In the genomic region with DNA sequence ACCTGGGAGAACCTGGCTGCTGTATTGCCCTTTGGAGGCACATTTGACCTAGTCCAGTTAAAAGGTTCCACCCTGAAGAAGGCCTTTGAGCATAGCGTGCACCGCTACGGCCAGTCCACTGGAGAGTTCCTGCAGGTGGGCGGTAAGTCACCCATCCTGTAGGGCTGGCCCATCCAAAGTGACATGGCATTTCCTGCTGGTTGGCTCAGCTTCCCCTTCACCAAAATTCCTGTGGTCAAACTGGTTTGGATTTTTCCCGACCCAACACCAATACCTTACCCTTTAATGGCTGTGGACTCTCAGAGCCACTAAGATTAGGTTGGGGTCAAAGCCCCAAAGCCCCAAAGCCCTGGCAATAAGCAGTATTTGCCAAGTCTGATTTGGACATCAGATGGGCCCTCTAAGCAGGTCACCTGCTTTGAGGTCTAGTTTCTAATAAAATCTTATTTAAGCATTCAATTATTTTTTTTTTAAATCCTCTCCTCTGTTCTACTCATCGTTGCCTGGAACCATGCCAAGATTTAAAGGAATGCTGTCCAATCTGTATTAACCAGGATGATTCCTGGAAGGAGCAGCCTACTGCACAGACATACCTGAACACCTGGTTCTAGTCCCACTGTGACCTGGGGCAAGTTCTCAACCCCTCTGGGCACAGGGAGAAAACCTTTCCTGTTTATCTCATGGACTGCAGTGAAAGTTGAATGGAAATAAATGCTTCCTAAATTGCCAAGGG, we compare ENCODE assay signal across 17 cellular contexts. TPM values are rescaled to one million over a fixed set of nuclear protein-coding genes. Genes with fewer than 3 reads are reported as not detected.
DNase-seq lines count a peak whose midpoint lies in the region; ATAC-seq and TF ChIP-seq lines count a peak whose summit lies in the region.
"Had no signal": no experiment of that assay in that cellular context is flagged by ENCODE, and none has a peak within 500 bp of the region (broad histone marks: within the 10 kb centered on the region; RNA-seq: fewer than 3 reads in every experiment).

No MANE protein-coding gene starts in this region.

- H3K4me3 ChIP-seq in H7 (ENCODE audit: insufficient read depth, low read depth, low read length) = no peak overlapping the region
- H3K4me3 ChIP-seq: adrenal gland, lower lobe of right lung had no signal

- H3K27me3 Mint-ChIP-seq in osteocyte (ENCODE audit: unreplicated experiment) = no peaks in the 10 kb centered on the region
- H3K27me3 Mint-ChIP-seq: activated CD4-positive, alpha-beta T cell treated with anti-CD3 and anti-CD28 coated beads for 36 hours; activated CD8-positive, alpha-beta memory T cell treated with anti-CD3 and anti-CD28 coated beads, Interleukin-2, amount 10 ng/mL, durations not matched to agents 7 days and 5 days; B cell had no signal

- no peaks in the 10 kb centered on the region for H3K36me3 ChIP-seq in H7 (replicated peaks; ENCODE audit: control insufficient read depth, insufficient read depth, low read length)
- H3K36me3 ChIP-seq: adrenal gland, lower lobe of right lung had no signal

- no peak overlapping the region for H3K4me3 Mint-ChIP-seq in osteocyte (ENCODE audit: unreplicated experiment)
- H3K4me3 Mint-ChIP-seq: activated CD4-positive, alpha-beta T cell treated with anti-CD3 and anti-CD28 coated beads for 36 hours; activated CD8-positive, alpha-beta memory T cell treated with anti-CD3 and anti-CD28 coated beads, Interleukin-2, amount 10 ng/mL, durations not matched to agents 7 days and 5 days; B cell; nephron had no signal

- DNase-seq in HS-27A (ENCODE audit: low read depth) = peak; percentile 36
- peak; percentile 65 for DNase-seq in RPMI7951 (ENCODE audit: low read depth)
- peak; percentile 25 for DNase-seq in dermis blood vessel endothelial cell
- no peak for DNase-seq in osteocyte (ENCODE audit: extremely low spot score, unreplicated experiment)
- no peak for DNase-seq in SHP77 (lab: John Stamatoyannopoulos, UW)
- no peak for DNase-seq in H7
- DNase-seq: activated CD4-positive, alpha-beta T cell treated with anti-CD3 and anti-CD28 coated beads for 36 hours; activated CD8-positive, alpha-beta memory T cell treated with anti-CD3 and anti-CD28 coated beads, Interleukin-2, amount 10 ng/mL, durations not matched to agents 7 days and 5 days; activated effector memory CD4-positive, alpha-beta T cell treated with Interleukin-2 at 50 U/mL for 16 hours; adrenal gland; lower lobe of right lung; NCI-H146; stimulated activated CD4-positive, alpha-beta T cell treated with anti-CD3 and anti-CD28 coated beads, Interleukin-12 subunit alpha, Interleukin-12 subunit beta, amount 100 ng/mL, for 4 hours had no signal

- no peaks in the 10 kb centered on the region for H3K9me3 Mint-ChIP-seq in osteocyte (ENCODE audit: unreplicated experiment)

- no peak for ATAC-seq in HG02623 (IDR thresholded peaks at IDR 0.05; ENCODE audit: unreplicated experiment)
- ATAC-seq: activated CD4-positive, alpha-beta T cell treated with anti-CD3 and anti-CD28 coated beads for 36 hours; activated CD8-positive, alpha-beta memory T cell treated with anti-CD3 and anti-CD28 coated beads, Interleukin-2, amount 10 ng/mL, durations not matched to agents 7 days and 5 days had no signal

- no peak for TF ChIP-seq CTCF in osteocyte (IDR thresholded peaks at IDR 0.05)

- peaks cover 68% of the 10 kb centered on the region for H3K36me3 Mint-ChIP-seq in osteocyte (ENCODE audit: unreplicated experiment)

- peak overlapping the region; percentile 27 for H3K27ac Mint-ChIP-seq in osteocyte (ENCODE audit: unreplicated experiment)
- H3K27ac Mint-ChIP-seq: activated CD4-positive, alpha-beta T cell treated with anti-CD3 and anti-CD28 coated beads for 36 hours; activated CD8-positive, alpha-beta memory T cell treated with anti-CD3 and anti-CD28 coated beads, Interleukin-2, amount 10 ng/mL, durations not matched to agents 7 days and 5 days; B cell; nephron had no signal

- H3K27me3 ChIP-seq in H7 (ENCODE audit: control insufficient read depth, insufficient read depth, low read length) = no peaks in the 10 kb centered on the region
- H3K27me3 ChIP-seq: adrenal gland had no signal

- peaks cover 5% of the 10 kb centered on the region for H3K4me1 Mint-ChIP-seq in osteocyte (ENCODE audit: unreplicated experiment)
- H3K4me1 Mint-ChIP-seq: B cell had no signal

RNA-seq across cellular contexts. Expression of a gene that starts 40.8 kb away (rescaled TPM):
- 395 and 427 TPM in 2 replicates for total RNA-seq in RPMI7951 (2014; rRNA removed; shearing (Covaris generic))
- total RNA-seq in dermis blood vessel endothelial cell = 96.7 and 157 TPM in 2 replicates
- 193 and 197 TPM in 2 replicates for total RNA-seq in osteocyte
- 0.94 and 1.4 TPM in 2 replicates for total RNA-seq in H7 (2014; rRNA removed; shearing (Covaris generic))
- total RNA-seq: OCI-LY7 had no signal

Comparison
In these comparisons a context has a peak if more than half of its experiments do, and no peak if none do; other contexts are left out.
1. DNase-seq: peak in HS-27A (single experiment), RPMI7951 (single experiment) and dermis blood vessel endothelial cell (single experiment); none in osteocyte (single experiment), SHP77 (0 of 2) and H7 (single experiment).
2. RNA of a gene that starts 40.8 kb away (total RNA-seq): 395 to 427 TPM in RPMI7951, 193 to 197 TPM in osteocyte and 96.7 to 157 TPM in dermis blood vessel endothelial cell; 0.94 to 1.4 TPM in H7; every median in the first group is over 10 times any median in the second.